29 cellular contexts compared by ENCODE assay signal in genomic region chr2:133600231-133600630, GRCh38. TPM values are rescaled to one million over a fixed set of nuclear protein-coding genes. Genes with fewer than 3 reads are reported as not detected.
DNase-seq lines count a peak whose midpoint lies in the region; ATAC-seq, FAIRE-seq and TF ChIP-seq lines count a peak whose summit lies in the region.
"Had no signal": no experiment of that assay in that cellular context is flagged by ENCODE, and none has a peak within 500 bp of the region (broad histone marks: within the 10 kb centered on the region; RNA-seq: fewer than 3 reads in every experiment).

No MANE protein-coding gene starts in this region.

- H3K27ac Mint-ChIP-seq in neural progenitor cell, result peak overlapping the region; percentile 99
- H3K27ac Mint-ChIP-seq: activated CD4-positive, alpha-beta T cell treated with anti-CD3 and anti-CD28 coated beads for 36 hours; activated naive CD8-positive, alpha-beta T cell treated with anti-CD3 and anti-CD28 coated beads, Interleukin-2, amount 50 U/mL, for 24 hours; memory B cell; naive thymus-derived CD4-positive, alpha-beta T cell; T-helper 1 cell treated with Interleukin-12 subunit alpha and Interleukin-12 subunit beta and Interleukin-4 antibody, amounts not matched to agents 30 μg/mL and 1 μg/mL, for 36 hours had no signal

- no peaks in the 10 kb centered on the region for H3K36me3 Mint-ChIP-seq in neural progenitor cell
- H3K36me3 Mint-ChIP-seq: memory B cell; naive thymus-derived CD4-positive, alpha-beta T cell had no signal

- peaks cover 20% of the 10 kb centered on the region for H3K27me3 Mint-ChIP-seq in neural progenitor cell (ENCODE audit: insufficient read depth, low read depth)
- H3K27me3 Mint-ChIP-seq: activated naive CD8-positive, alpha-beta T cell treated with anti-CD3 and anti-CD28 coated beads, Interleukin-2, amount 50 U/mL, for 24 hours had no signal

- TF ChIP-seq POLR2A in HepG2 (IDR thresholded peaks at IDR 0.05; ENCODE audit: insufficient read depth in 1 of 2, low read depth in 2 of 2, low read length in 2 of 2) (no peak), right lobe of liver (IDR thresholded peaks at IDR 0.05) (no peak)

- H3K9me3 ChIP-seq in HepG2 (ENCODE audit: low read length) (no peaks in the 10 kb centered on the region), right lobe of liver (no peaks in the 10 kb centered on the region), neural progenitor cell (ENCODE audit: low read depth) (no peaks in the 10 kb centered on the region)
- H3K9me3 ChIP-seq: breast epithelium, upper lobe of left lung had no signal

- ATAC-seq in HepG2 (no peak), right lobe of liver (no peak), GM19452 (IDR thresholded peaks at IDR 0.05; ENCODE audit: unreplicated experiment) (no peak), HG03342 (IDR thresholded peaks at IDR 0.05; ENCODE audit: unreplicated experiment) (no peak)
- ATAC-seq: activated CD4-positive, alpha-beta T cell treated with anti-CD3 and anti-CD28 coated beads for 36 hours; activated naive CD8-positive, alpha-beta T cell treated with anti-CD3 and anti-CD28 coated beads, Interleukin-2, amount 50 U/mL, for 24 hours; naive thymus-derived CD4-positive, alpha-beta T cell had no signal

- TF ChIP-seq EP300 in HepG2 (IDR thresholded peaks at IDR 0.05; ENCODE audit: low read depth in 2 of 2, low read length in 2 of 2) (no peak), HepG2 (CRISPR knock-in tag; IDR thresholded peaks at IDR 0.05; ENCODE audit: borderline replicate concordance) (no peak)

- H3K27me3 ChIP-seq in HepG2 (ENCODE audit: control insufficient read depth in 1 of 2, insufficient read depth in 2 of 2, low read length in 2 of 2) (peaks cover 0 to 5% of the 10 kb centered on the region in 2 experiments; a peak in 3 of 5 replicates), right lobe of liver (no peaks in the 10 kb centered on the region), neural progenitor cell (no peaks in the 10 kb centered on the region), brain microvascular endothelial cell (replicated peaks) (no peaks in the 10 kb centered on the region)
- H3K27me3 ChIP-seq: breast epithelium, upper lobe of left lung had no signal

- H3K27ac ChIP-seq in HepG2 (ENCODE audit: extremely low read length, insufficient read depth, low read length), result no peak overlapping the region
- no peak overlapping the region for H3K27ac ChIP-seq in right lobe of liver
- H3K27ac ChIP-seq in neural progenitor cell, result no peak overlapping the region
- H3K27ac ChIP-seq in brain microvascular endothelial cell, result no peak overlapping the region
- H3K27ac ChIP-seq: coronary artery, GM23248, parathyroid adenoma, RWPE1, SK-N-MC, upper lobe of left lung had no signal

- in situ Hi-C loops in HepG2 (cut with HindIII; ENCODE audit: extremely low pct_ligation_motif_present, low pct_unique_long_range_greater_than_20kb) (no loop called here), brain microvascular endothelial cell (cut with HindIII; ENCODE audit: low pct_ligation_motif_present, low sequenced_read_pairs) (no loop called here)

- intact Hi-C loops in HepG2 (cut with micrococcal nuclease; ENCODE audit: unreplicated experiment), result no loop called here
- intact Hi-C loops in right lobe of liver (cut with DNase I), result no loop called here

- no peak overlapping the region for H3K4me2 ChIP-seq in HepG2 (ENCODE audit: low read depth, low read length)
- no peak overlapping the region for H3K4me2 ChIP-seq in neural progenitor cell

- H3K79me2 ChIP-seq in HepG2 (ENCODE audit: insufficient read depth, low read length) (no peaks in the 10 kb centered on the region), neural progenitor cell (ENCODE audit: low read depth) (no peaks in the 10 kb centered on the region)
- H3K79me2 ChIP-seq: parathyroid adenoma had no signal

- CTCF ChIA-PET in HepG2 (lab: Yijun Ruan, JAX; ENCODE audit: low intra/inter-chr PET ratio, low total read pairs), result no interaction called here

- peaks cover 21% of the 10 kb centered on the region for H3F3A ChIP-seq in neural progenitor cell (ENCODE audit: low read depth)

- peaks cover 3% of the 10 kb centered on the region for H3K9me3 Mint-ChIP-seq in neural progenitor cell
- H3K9me3 Mint-ChIP-seq: memory B cell; T-helper 1 cell treated with Interleukin-12 subunit alpha and Interleukin-12 subunit beta and Interleukin-4 antibody, amounts not matched to agents 30 μg/mL and 1 μg/mL, for 36 hours had no signal

- H3K36me3 ChIP-seq in HepG2 (replicated peaks in 1 of 2; ENCODE audit: control insufficient read depth in 1 of 2, insufficient read depth in 2 of 2, low read length in 2 of 2) (no peaks in the 10 kb centered on the region), right lobe of liver (no peaks in the 10 kb centered on the region), neural progenitor cell (no peaks in the 10 kb centered on the region), brain microvascular endothelial cell (replicated peaks) (no peaks in the 10 kb centered on the region)
- H3K36me3 ChIP-seq: breast epithelium, upper lobe of left lung had no signal

- TF ChIP-seq RAD21 in HepG2 (CRISPR knock-in tag; IDR thresholded peaks at IDR 0.05), result no peak

- POLR2A ChIA-PET in HepG2 (lab: Yijun Ruan, JAX), result no interaction called here

- no TSS peak for BruUV-seq in HepG2 (replicated peaks; lab: Mats Ljungman, UMichigan)

- H2AFZ ChIP-seq in HepG2 (ENCODE audit: low read length) (no peak overlapping the region), neural progenitor cell (replicated peaks) (no peak overlapping the region)
- H2AFZ ChIP-seq: GM23248, parathyroid adenoma had no signal

- peaks cover 75% of the 10 kb centered on the region for H3K4me1 Mint-ChIP-seq in neural progenitor cell
- H3K4me1 Mint-ChIP-seq: activated CD4-positive, alpha-beta T cell treated with anti-CD3 and anti-CD28 coated beads for 36 hours; activated naive CD8-positive, alpha-beta T cell treated with anti-CD3 and anti-CD28 coated beads, Interleukin-2, amount 50 U/mL, for 24 hours; memory B cell; naive thymus-derived CD4-positive, alpha-beta T cell had no signal

- H4K20me1 ChIP-seq in HepG2 (ENCODE audit: insufficient read depth, low read length) (no peaks in the 10 kb centered on the region), neural progenitor cell (ENCODE audit: low read depth) (no peaks in the 10 kb centered on the region)

- no peak for TF ChIP-seq CTCF in HepG2 (CRISPR knock-in tag; IDR thresholded peaks at IDR 0.05)
- no peak for TF ChIP-seq CTCF in right lobe of liver (IDR thresholded peaks at IDR 0.05)
- TF ChIP-seq CTCF in neural progenitor cell (IDR thresholded peaks at IDR 0.05), result no peak
- no peak for TF ChIP-seq CTCF in brain microvascular endothelial cell (IDR thresholded peaks at IDR 0.05; ENCODE audit: low read depth, low read length, missing control alignments)

- H3K4me3 ChIP-seq in HepG2 (replicated peaks in 1 of 3; ENCODE audit: insufficient read depth in 1 of 3, low read depth in 2 of 3, low read length in 3 of 3) (no peak overlapping the region), right lobe of liver (no peak overlapping the region), neural progenitor cell (no peak overlapping the region), brain microvascular endothelial cell (ENCODE audit: low read depth, low read length) (no peak overlapping the region)
- H3K4me3 ChIP-seq: breast epithelium, coronary artery, GM23248, SK-N-MC, upper lobe of left lung had no signal

- H3K4me1 ChIP-seq in HepG2 (ENCODE audit: insufficient read depth, low read length) (no peaks in the 10 kb centered on the region), right lobe of liver (peaks cover 0 to 19% (median 4%) of the 10 kb centered on the region in 4 donors), neural progenitor cell (peaks cover 25% of the 10 kb centered on the region)
- H3K4me1 ChIP-seq: breast epithelium, parathyroid adenoma had no signal

- DNase-seq in HepG2 (ENCODE audit: low spot score) (no peak), right lobe of liver (no peak), foreskin melanocyte (peak; percentile 82), neural progenitor cell (ENCODE audit: low spot score) (peak; percentile 69), T-helper 2 cell (no peak), brain microvascular endothelial cell (no peak)
- DNase-seq: 8988T; activated CD4-positive, alpha-beta T cell treated with anti-CD3 and anti-CD28 coated beads for 36 hours; activated gamma-delta T cell; activated naive CD8-positive, alpha-beta T cell treated with anti-CD3 and anti-CD28 coated beads, Interleukin-2, amount 50 U/mL, for 24 hours; DMS53; GDM1; GM23248; naive thymus-derived CD4-positive, alpha-beta T cell; NCI-H187 treated with DMSO at 0.1 percent for 48 hours; NCI-H226; NCI-H774; stimulated activated CD8-positive, alpha-beta memory T cell treated with anti-CD3 and anti-CD28 coated beads, Interleukin-4, amount 100 ng/mL, for 48 hours had no signal

- FAIRE-seq in HepG2 (lab: Jason Lieb, UNC), result no peak
- FAIRE-seq: endometrium had no signal

- WGBS in HepG2 (ENCODE audit: low lambda C conversion rate), result 44% methylated on average over 8 of the region's 8 CpGs
- WGBS in right lobe of liver (ENCODE audit: insufficient coverage, low coverage, low lambda C conversion rate, missing lambda C conversion rate), result 83% methylated on average over 4 of the region's 8 CpGs

- peak overlapping the region; percentile 16 for H3K4me3 Mint-ChIP-seq in neural progenitor cell
- H3K4me3 Mint-ChIP-seq: activated CD4-positive, alpha-beta T cell treated with anti-CD3 and anti-CD28 coated beads for 36 hours; activated naive CD8-positive, alpha-beta T cell treated with anti-CD3 and anti-CD28 coated beads, Interleukin-2, amount 50 U/mL, for 24 hours; memory B cell; naive thymus-derived CD4-positive, alpha-beta T cell; T-helper 1 cell treated with Interleukin-12 subunit alpha and Interleukin-12 subunit beta and Interleukin-4 antibody, amounts not matched to agents 30 μg/mL and 1 μg/mL, for 36 hours had no signal

- H3K9ac ChIP-seq in HepG2 (ENCODE audit: insufficient read depth, low read depth, low read length) (no peak overlapping the region), neural progenitor cell (no peak overlapping the region)
- H3K9ac ChIP-seq: GM23248, parathyroid adenoma had no signal

RNA-seq across cellular contexts. Expression of gene NCKAP5, which starts 32.0 kb away (rescaled TPM):
- not detected in 2 replicates for total RNA-seq in HepG2 (2016; rRNA removed; fragmentation: Illumina TruSeq; extraction: Trizol)
- total RNA-seq in HepG2 (2016; cell fraction: cytosol; rRNA removed; fragmentation: Illumina TruSeq; extraction: Trizol; ENCODE audit: low read depth), result not detected in 2 replicates
- not detected in 2 replicates for total RNA-seq in HepG2 (2016; cell fraction: insoluble cytoplasmic fraction; rRNA removed; fragmentation: Illumina TruSeq; extraction: Trizol)
- total RNA-seq in HepG2 (2016; cell fraction: membrane; rRNA removed; fragmentation: Illumina TruSeq; extraction: Trizol), result not detected in 2 replicates
- not detected in 2 replicates for total RNA-seq in HepG2 (2016; cell fraction: nucleus; rRNA removed; fragmentation: Illumina TruSeq; extraction: Trizol)
- 0.01 and 0.04 TPM in 2 replicates for polyA plus RNA-seq in HepG2 (2011; rRNA removed)
- polyA plus RNA-seq in HepG2 (2011; cell fraction: cytosol; rRNA removed), result 0.01 TPM in 1 of 2 replicates, not detected in the other
- polyA plus RNA-seq in HepG2 (2011; cell fraction: nucleus; rRNA removed), result 0.02 TPM in 1 of 2 replicates, not detected in the other
- not detected in 2 replicates for polyA plus RNA-seq in HepG2 (2012)
- not detected in 2 replicates for polyA plus RNA-seq in HepG2 (2016; cell fraction: cytosol; fragmentation: Illumina TruSeq; extraction: Trizol; ENCODE audit: low read depth)
- not detected in 2 replicates for polyA plus RNA-seq in HepG2 (2016; cell fraction: insoluble cytoplasmic fraction; fragmentation: Illumina TruSeq; extraction: Trizol; ENCODE audit: low read depth)
- not detected in 2 replicates for polyA plus RNA-seq in HepG2 (2016; cell fraction: membrane; fragmentation: Illumina TruSeq; extraction: Trizol; ENCODE audit: low read depth)
- not detected in 2 replicates for polyA plus RNA-seq in HepG2 (2016; cell fraction: nucleus; fragmentation: Illumina TruSeq; extraction: Trizol; ENCODE audit: insufficient read depth, low read depth)
- 0.06 and 5.5 TPM in 2 replicates for polyA minus RNA-seq in HepG2 (2011; rRNA and poly(A)+ RNA removed; ENCODE audit: low replicate concordance)
- polyA minus RNA-seq in HepG2 (2011; cell fraction: cytosol; rRNA and poly(A)+ RNA removed), result not detected in 2 replicates
- 0.13 and 0.75 TPM in 2 replicates for polyA minus RNA-seq in HepG2 (2011; cell fraction: nucleus; rRNA and poly(A)+ RNA removed)
- 10 to 100 TPM in 1 of 6 experiments, 1 to 10 TPM in 5; 3.6 to 11.7 (median 6.9) TPM for total RNA-seq in right lobe of liver
- total RNA-seq in neural progenitor cell (ENCODE audit: low replicate concordance), result 0.43 and 0.47 TPM in 2 replicates
- total RNA-seq: activated CD4-positive, alpha-beta T cell treated with anti-CD3 and anti-CD28 coated beads for 36 hours had no signal
- polyA plus RNA-seq: naive thymus-derived CD4-positive, alpha-beta T cell had no signal

Comparison
In these comparisons a context has a peak if more than half of its experiments do, and no peak if none do; other contexts are left out.
1. DNase-seq: peak in foreskin melanocyte (single experiment) and neural progenitor cell (single experiment); none in HepG2 (single experiment), right lobe of liver (0 of 3), T-helper 2 cell (0 of 5) and brain microvascular endothelial cell (single experiment).